24 cellular contexts compared by ENCODE assay signal in the genomic region with DNA sequence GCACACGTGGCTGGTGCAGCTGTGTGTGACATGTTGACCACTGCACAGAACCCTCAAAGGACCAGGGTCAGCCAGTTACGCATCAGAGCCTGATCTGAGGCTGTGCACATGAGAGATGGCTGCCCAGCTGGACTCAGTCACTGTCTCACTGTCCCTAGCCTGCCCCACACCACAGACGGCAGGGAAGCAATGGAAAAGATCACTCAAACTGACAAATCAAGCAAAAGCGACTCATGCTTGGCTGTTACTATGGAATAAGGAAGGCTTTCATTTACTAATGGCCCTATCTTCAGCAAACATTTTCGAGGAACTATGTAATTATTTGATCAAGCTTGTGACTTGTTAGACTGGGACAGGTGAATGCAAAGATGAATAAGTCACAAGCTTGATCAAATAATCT. TPM values are rescaled to one million over a fixed set of nuclear protein-coding genes. Genes with fewer than 3 reads are reported as not detected.
DNase-seq lines count a peak whose midpoint lies in the region; ATAC-seq lines count a peak whose summit lies in the region.
"Had no signal": no experiment of that assay in that cellular context is flagged by ENCODE, and none has a peak within 500 bp of the region (broad histone marks: within the 10 kb centered on the region; RNA-seq: fewer than 3 reads in every experiment).

No MANE protein-coding gene starts in this region.

- H3K27ac Mint-ChIP-seq in stimulated activated memory B cell treated with anti-CD40 and anti-IgM and Interleukin-4, amounts not matched to agents 10 μg/mL and 1 μg/mL and 100 μg/mL, for 72 hours: peak overlapping the region; percentile 53
- no peak overlapping the region for H3K27ac Mint-ChIP-seq in activated naive CD8-positive, alpha-beta T cell treated with anti-CD3 and anti-CD28 coated beads for 36 hours
- H3K27ac Mint-ChIP-seq: CD4-positive, alpha-beta T cell; natural killer cell treated with Interleukin-12 subunit alpha and Interleukin-12 subunit beta and Interleukin-15 and Interleukin-18, amount 100 ng/mL, for 72 hours; T-helper 17 cell had no signal

- no peak overlapping the region for H3K4me3 Mint-ChIP-seq in stimulated activated memory B cell treated with anti-CD40 and anti-IgM and Interleukin-4, amounts not matched to agents 10 μg/mL and 1 μg/mL and 100 μg/mL, for 72 hours
- H3K4me3 Mint-ChIP-seq in activated naive CD8-positive, alpha-beta T cell treated with anti-CD3 and anti-CD28 coated beads for 36 hours: no peak overlapping the region
- H3K4me3 Mint-ChIP-seq: natural killer cell treated with Interleukin-12 subunit alpha and Interleukin-12 subunit beta and Interleukin-15 and Interleukin-18, amount 100 ng/mL, for 72 hours had no signal

- no peaks in the 10 kb centered on the region for H3K9me3 Mint-ChIP-seq in stimulated activated memory B cell treated with anti-CD40 and anti-IgM and Interleukin-4, amounts not matched to agents 10 μg/mL and 1 μg/mL and 100 μg/mL, for 72 hours
- H3K9me3 Mint-ChIP-seq in activated naive CD8-positive, alpha-beta T cell treated with anti-CD3 and anti-CD28 coated beads for 36 hours: no peaks in the 10 kb centered on the region
- H3K9me3 Mint-ChIP-seq: CD4-positive, alpha-beta T cell; natural killer cell treated with Interleukin-12 subunit alpha and Interleukin-12 subunit beta and Interleukin-15 and Interleukin-18, amount 100 ng/mL, for 72 hours had no signal

- no peak for ATAC-seq in stimulated activated memory B cell treated with anti-CD40 and anti-IgM and Interleukin-4, amounts not matched to agents 10 μg/mL and 1 μg/mL and 100 μg/mL, for 72 hours
- ATAC-seq: body of pancreas; natural killer cell treated with Interleukin-12 subunit alpha and Interleukin-12 subunit beta and Interleukin-15 and Interleukin-18, amount 100 ng/mL, for 72 hours; right cardiac atrium; Right ventricle myocardium inferior; SK-N-SH treated with all-trans-retinoic acid at 6 μM for 48 hours; T-helper 17 cell had no signal

- DNase-seq in DMS53 treated with DMSO at 0.1 percent for 48 hours (lab: John Stamatoyannopoulos, UW; ENCODE audit: unreplicated experiment) (peak; percentile 51), NCI-H774 (lab: John Stamatoyannopoulos, UW) (peak; percentile 15), left kidney (ENCODE audit: low read depth, low spot score) (peak; percentile 65), putamen (ENCODE audit: low spot score) (no peak)
- no peak for DNase-seq in stimulated activated CD4-positive, alpha-beta T cell treated with anti-CD3 and anti-CD28 coated beads, Interleukin-4, amount 100 ng/mL, for 4 hours
- DNase-seq in activated naive CD8-positive, alpha-beta T cell treated with anti-CD3 and anti-CD28 coated beads for 36 hours: no peak
- DNase-seq: activated CD8-positive, alpha-beta memory T cell treated with anti-CD3 and anti-CD28 coated beads for 24 hours; activated gamma-delta T cell; body of pancreas; CD4-positive, alpha-beta T cell; DMS79; GF-D8; islet precursor cell; NCI-H1092; NCI-H2081 treated with DMSO at 0.1 percent for 48 hours; NCI-H226; ovary; right cardiac atrium; stimulated activated CD4-positive, alpha-beta T cell treated with anti-CD3 and anti-CD28 coated beads, Interleukin-2, amount 100 ng/mL, for 48 hours; T-helper 17 cell had no signal

- H3K4me1 Mint-ChIP-seq in stimulated activated memory B cell treated with anti-CD40 and anti-IgM and Interleukin-4, amounts not matched to agents 10 μg/mL and 1 μg/mL and 100 μg/mL, for 72 hours: no peaks in the 10 kb centered on the region
- no peaks in the 10 kb centered on the region for H3K4me1 Mint-ChIP-seq in activated naive CD8-positive, alpha-beta T cell treated with anti-CD3 and anti-CD28 coated beads for 36 hours

- H3K36me3 Mint-ChIP-seq in stimulated activated memory B cell treated with anti-CD40 and anti-IgM and Interleukin-4, amounts not matched to agents 10 μg/mL and 1 μg/mL and 100 μg/mL, for 72 hours: peaks cover 81% of the 10 kb centered on the region
- peaks cover 12% of the 10 kb centered on the region for H3K36me3 Mint-ChIP-seq in activated naive CD8-positive, alpha-beta T cell treated with anti-CD3 and anti-CD28 coated beads for 36 hours

- no peaks in the 10 kb centered on the region for H3K27me3 Mint-ChIP-seq in stimulated activated memory B cell treated with anti-CD40 and anti-IgM and Interleukin-4, amounts not matched to agents 10 μg/mL and 1 μg/mL and 100 μg/mL, for 72 hours
- H3K27me3 Mint-ChIP-seq in activated naive CD8-positive, alpha-beta T cell treated with anti-CD3 and anti-CD28 coated beads for 36 hours: no peaks in the 10 kb centered on the region
- H3K27me3 Mint-ChIP-seq: CD4-positive, alpha-beta T cell; natural killer cell treated with Interleukin-12 subunit alpha and Interleukin-12 subunit beta and Interleukin-15 and Interleukin-18, amount 100 ng/mL, for 72 hours; T-helper 17 cell had no signal

RNA-seq across cellular contexts. Expression of gene RASSF2, which starts 40.9 kb away (rescaled TPM):
- 10 to 100 TPM; 47.3 to 48.2 TPM for total RNA-seq in activated naive CD8-positive, alpha-beta T cell treated with anti-CD3 and anti-CD28 coated beads for 36 hours

Comparison
In these comparisons a context has a peak if more than half of its experiments do, and no peak if none do; other contexts are left out.
1. DNase-seq: peak in DMS53 treated with DMSO at 0.1 percent for 48 hours (single experiment), NCI-H774 (single experiment) and left kidney (single experiment); none in stimulated activated CD4-positive, alpha-beta T cell treated with anti-CD3 and anti-CD28 coated beads, Interleukin-4, amount 100 ng/mL, for 4 hours (0 of 2), activated naive CD8-positive, alpha-beta T cell treated with anti-CD3 and anti-CD28 coated beads for 36 hours (single experiment) and putamen (single experiment).